2 cellular contexts compared by ENCODE assay signal in genomic region chr1:202062636-202063035, GRCh38. TPM values are rescaled to one million over a fixed set of nuclear protein-coding genes. Genes with fewer than 3 reads are reported as not detected.
"Had no signal": no experiment of that assay in that cellular context is flagged by ENCODE, and none has a peak within 500 bp of the region (broad histone marks: within the 10 kb centered on the region; RNA-seq: fewer than 3 reads in every experiment).

No MANE protein-coding gene starts in this region.

RNA-seq across cellular contexts. Expression of gene ELF3, which starts 52.2 kb away (rescaled TPM):
- total RNA-seq: HT1080, RPMI7951 had no signal
